ENCODE assay signal across 19 cellular contexts in genomic region chr6:120894077-120894476, GRCh38.
DNase-seq lines count a peak whose midpoint lies in the region; ATAC-seq, FAIRE-seq and TF ChIP-seq lines count a peak whose summit lies in the region.
"Had no signal": no experiment of that assay in that cellular context is flagged by ENCODE, and none has a peak within 500 bp of the region (broad histone marks: within the 10 kb centered on the region; RNA-seq: fewer than 3 reads in every experiment).

No MANE protein-coding gene starts in this region.

- ATAC-seq in GM18873 (IDR thresholded peaks at IDR 0.05; ENCODE audit: low FRiP score, unreplicated experiment) (peak; percentile 87), GM21529 (IDR thresholded peaks at IDR 0.05; ENCODE audit: unreplicated experiment) (peak; percentile 62), HG03139 (IDR thresholded peaks at IDR 0.05; ENCODE audit: unreplicated experiment) (peak; percentile 89), left colon (peak; percentile 59)
- ATAC-seq: left lobe of liver, Panc1 had no signal

- DNase-seq in left colon (no peak), MM.1S (no peak), RCC 7860 (ENCODE audit: low spot score) (no peak), ecto neural progenitor cell (ENCODE audit: low spot score) (no peak)
- DNase-seq: activated CD4-positive, alpha-beta T cell treated with anti-CD3 and anti-CD28 coated beads, Interleukin-2, amount 10 ng/mL, durations not matched to agents 24 days and 14 days; activated naive CD4-positive, alpha-beta T cell treated with anti-CD3 and anti-CD28 coated beads for 36 hours; colonic mucosa; foreskin fibroblast; NCI-H774; nucleus accumbens; sigmoid colon; substantia nigra had no signal

- TF ChIP-seq CTCF in MM.1S (IDR thresholded peaks at IDR 0.05; ENCODE audit: low read length), result no peak

- no peak for FAIRE-seq in RCC 7860 (lab: Jason Lieb, UNC)
- FAIRE-seq: endothelial cell of umbilical vein, TTC549 had no signal

- H3K9me3 ChIP-seq in MM.1S (replicated peaks; ENCODE audit: insufficient read depth, low read length), result no peaks in the 10 kb centered on the region
- H3K9me3 ChIP-seq: colonic mucosa, sigmoid colon had no signal

- H3K36me3 ChIP-seq in MM.1S (replicated peaks; ENCODE audit: insufficient read depth, low read length), result no peaks in the 10 kb centered on the region
- H3K36me3 ChIP-seq: colonic mucosa, sigmoid colon had no signal

- no peaks in the 10 kb centered on the region for H3F3A ChIP-seq in MM.1S (ENCODE audit: insufficient read depth, low read length)

- no peaks in the 10 kb centered on the region for H4K20me1 ChIP-seq in MM.1S (ENCODE audit: insufficient read depth, low read length)

- no peak overlapping the region for H3K9ac ChIP-seq in MM.1S (ENCODE audit: low read length)

- no peak overlapping the region for H3K4me2 ChIP-seq in MM.1S (ENCODE audit: low read depth, low read length)

- H2AFZ ChIP-seq in MM.1S (ENCODE audit: low read length), result no peak overlapping the region

- intact Hi-C loops in left colon (cut with DNase I, micrococcal nuclease), result no loop called here

- H3K79me2 ChIP-seq in MM.1S (ENCODE audit: low read length), result no peaks in the 10 kb centered on the region

- H3K27ac ChIP-seq in MM.1S (ENCODE audit: low read length), result no peak overlapping the region
- H3K27ac ChIP-seq: colonic mucosa, sigmoid colon had no signal

- no peaks in the 10 kb centered on the region for H3K27me3 ChIP-seq in MM.1S (replicated peaks; ENCODE audit: insufficient read depth, low read length)
- H3K27me3 ChIP-seq: colonic mucosa, sigmoid colon had no signal

- H3K4me3 ChIP-seq in MM.1S (ENCODE audit: low read length), result no peak overlapping the region
- H3K4me3 ChIP-seq: colonic mucosa, sigmoid colon had no signal

- no peaks in the 10 kb centered on the region for H3K9me2 ChIP-seq in MM.1S (replicated peaks; ENCODE audit: insufficient read depth, low read length)

- H3K4me1 ChIP-seq in MM.1S (ENCODE audit: low read length), result no peaks in the 10 kb centered on the region
- H3K4me1 ChIP-seq: colonic mucosa, sigmoid colon had no signal
